ENCODE assay signal across 1 cellular context in genomic region chr5:65926893-65927292, GRCh38.
TF ChIP-seq lines count a peak whose summit lies in the region.

No MANE protein-coding gene starts in this region.

TF ChIP-seq in GM23338, 12 proteins besides CTCF, POLR2A, EP300 and RAD21 (continued from another document):
- TF ChIP-seq, protein P1, sequence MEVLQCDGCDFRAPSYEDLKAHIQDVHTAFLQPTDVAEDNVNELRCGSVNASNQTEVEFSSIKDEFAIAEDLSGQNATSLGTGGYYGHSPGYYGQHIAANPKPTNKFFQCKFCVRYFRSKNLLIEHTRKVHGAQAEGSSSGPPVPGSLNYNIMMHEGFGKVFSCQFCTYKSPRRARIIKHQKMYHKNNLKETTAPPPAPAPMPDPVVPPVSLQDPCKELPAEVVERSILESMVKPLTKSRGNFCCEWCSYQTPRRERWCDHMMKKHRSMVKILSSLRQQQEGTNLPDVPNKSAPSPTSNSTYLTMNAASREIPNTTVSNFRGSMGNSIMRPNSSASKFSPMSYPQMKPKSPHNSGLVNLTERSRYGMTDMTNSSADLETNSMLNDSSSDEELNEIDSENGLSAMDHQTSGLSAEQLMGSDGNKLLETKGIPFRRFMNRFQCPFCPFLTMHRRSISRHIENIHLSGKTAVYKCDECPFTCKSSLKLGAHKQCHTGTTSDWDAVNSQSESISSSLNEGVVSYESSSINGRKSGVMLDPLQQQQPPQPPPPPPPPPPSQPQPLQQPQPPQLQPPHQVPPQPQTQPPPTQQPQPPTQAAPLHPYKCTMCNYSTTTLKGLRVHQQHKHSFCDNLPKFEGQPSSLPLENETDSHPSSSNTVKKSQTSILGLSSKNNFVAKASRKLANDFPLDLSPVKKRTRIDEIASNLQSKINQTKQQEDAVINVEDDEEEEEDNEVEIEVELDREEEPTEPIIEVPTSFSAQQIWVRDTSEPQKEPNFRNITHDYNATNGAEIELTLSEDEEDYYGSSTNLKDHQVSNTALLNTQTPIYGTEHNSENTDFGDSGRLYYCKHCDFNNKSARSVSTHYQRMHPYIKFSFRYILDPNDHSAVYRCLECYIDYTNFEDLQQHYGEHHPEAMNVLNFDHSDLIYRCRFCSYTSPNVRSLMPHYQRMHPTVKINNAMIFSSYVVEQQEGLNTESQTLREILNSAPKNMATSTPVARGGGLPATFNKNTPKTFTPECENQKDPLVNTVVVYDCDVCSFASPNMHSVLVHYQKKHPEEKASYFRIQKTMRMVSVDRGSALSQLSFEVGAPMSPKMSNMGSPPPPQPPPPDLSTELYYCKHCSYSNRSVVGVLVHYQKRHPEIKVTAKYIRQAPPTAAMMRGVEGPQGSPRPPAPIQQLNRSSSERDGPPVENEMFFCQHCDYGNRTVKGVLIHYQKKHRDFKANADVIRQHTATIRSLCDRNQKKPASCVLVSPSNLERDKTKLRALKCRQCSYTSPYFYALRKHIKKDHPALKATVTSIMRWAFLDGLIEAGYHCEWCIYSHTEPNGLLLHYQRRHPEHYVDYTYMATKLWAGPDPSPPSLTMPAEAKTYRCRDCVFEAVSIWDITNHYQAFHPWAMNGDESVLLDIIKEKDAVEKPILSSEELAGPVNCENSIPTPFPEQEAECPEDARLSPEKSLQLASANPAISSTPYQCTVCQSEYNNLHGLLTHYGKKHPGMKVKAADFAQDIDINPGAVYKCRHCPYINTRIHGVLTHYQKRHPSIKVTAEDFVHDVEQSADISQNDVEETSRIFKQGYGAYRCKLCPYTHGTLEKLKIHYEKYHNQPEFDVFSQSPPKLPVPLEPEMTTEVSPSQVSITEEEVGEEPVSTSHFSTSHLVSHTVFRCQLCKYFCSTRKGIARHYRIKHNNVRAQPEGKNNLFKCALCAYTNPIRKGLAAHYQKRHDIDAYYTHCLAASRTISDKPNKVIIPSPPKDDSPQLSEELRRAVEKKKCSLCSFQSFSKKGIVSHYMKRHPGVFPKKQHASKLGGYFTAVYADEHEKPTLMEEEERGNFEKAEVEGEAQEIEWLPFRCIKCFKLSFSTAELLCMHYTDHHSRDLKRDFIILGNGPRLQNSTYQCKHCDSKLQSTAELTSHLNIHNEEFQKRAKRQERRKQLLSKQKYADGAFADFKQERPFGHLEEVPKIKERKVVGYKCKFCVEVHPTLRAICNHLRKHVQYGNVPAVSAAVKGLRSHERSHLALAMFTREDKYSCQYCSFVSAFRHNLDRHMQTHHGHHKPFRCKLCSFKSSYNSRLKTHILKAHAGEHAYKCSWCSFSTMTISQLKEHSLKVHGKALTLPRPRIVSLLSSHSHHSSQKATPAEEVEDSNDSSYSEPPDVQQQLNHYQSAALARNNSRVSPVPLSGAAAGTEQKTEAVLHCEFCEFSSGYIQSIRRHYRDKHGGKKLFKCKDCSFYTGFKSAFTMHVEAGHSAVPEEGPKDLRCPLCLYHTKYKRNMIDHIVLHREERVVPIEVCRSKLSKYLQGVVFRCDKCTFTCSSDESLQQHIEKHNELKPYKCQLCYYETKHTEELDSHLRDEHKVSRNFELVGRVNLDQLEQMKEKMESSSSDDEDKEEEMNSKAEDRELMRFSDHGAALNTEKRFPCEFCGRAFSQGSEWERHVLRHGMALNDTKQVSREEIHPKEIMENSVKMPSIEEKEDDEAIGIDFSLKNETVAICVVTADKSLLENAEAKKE (CRISPR knock-in tag; IDR thresholded peaks at IDR 0.05): no peak
- TF ChIP-seq CREB1 (CRISPR knock-in tag; IDR thresholded peaks at IDR 0.05; ENCODE audit: low read depth): no peak
